Comparison of ENCODE assay signal across 8 cellular contexts in genomic region chr7:151245360-151246160, GRCh38. TPM values are rescaled to one million over a fixed set of nuclear protein-coding genes. Genes with fewer than 3 reads are reported as not detected.
DNase-seq lines count a peak whose midpoint lies in the region; TF ChIP-seq lines count a peak whose summit lies in the region.

No MANE protein-coding gene starts in this region.

- H3K4me1 ChIP-seq in effector memory CD4-positive, alpha-beta T cell (ENCODE audit: control insufficient read depth, insufficient read depth, low read length, poor library complexity, severe bottlenecking): peaks cover 41% of the 10 kb centered on the region
- peaks cover 34 to 63% of the 10 kb centered on the region in 2 donors for H3K4me1 ChIP-seq in thyroid gland

- no peaks in the 10 kb centered on the region for H3K36me3 ChIP-seq in effector memory CD4-positive, alpha-beta T cell (ENCODE audit: control insufficient read depth, insufficient read depth, low read length)
- H3K36me3 ChIP-seq in thyroid gland: no peaks in the 10 kb centered on the region

- H3K27ac ChIP-seq in effector memory CD4-positive, alpha-beta T cell (ENCODE audit: insufficient read depth, low read length, poor library complexity, severe bottlenecking): no peak overlapping the region
- H3K27ac ChIP-seq in thyroid gland: no peak overlapping the region

- no peaks in the 10 kb centered on the region for H3K9me3 ChIP-seq in effector memory CD4-positive, alpha-beta T cell (ENCODE audit: control insufficient read depth, low read length)
- no peaks in the 10 kb centered on the region for H3K9me3 ChIP-seq in thyroid gland

- no peak for TF ChIP-seq POLR2A in thyroid gland (IDR thresholded peaks at IDR 0.05)

- 9 to 32% methylated on average over 4 to 30 of the region's 60 CpGs for WGBS in thyroid gland, 2 donors

- H3K27me3 ChIP-seq in effector memory CD4-positive, alpha-beta T cell (replicated peaks; ENCODE audit: control insufficient read depth, insufficient read depth, low read length, poor library complexity, severe bottlenecking): peaks cover 25% of the 10 kb centered on the region
- H3K27me3 ChIP-seq in thyroid gland: no peaks in the 10 kb centered on the region

- DNase-seq in HuH-7.5 (ENCODE audit: low spot score): peak; percentile 83
- peak; percentile 63 for DNase-seq in activated CD4-positive, alpha-beta T cell treated with anti-CD3 and anti-CD28 coated beads, Interleukin-2, amount 50 U/mL, for 1 hour
- peak; percentile 46 to 58 (median 54) for DNase-seq in effector memory CD4-positive, alpha-beta T cell
- DNase-seq in myocyte (ENCODE audit: low read depth): peak; percentile 62
- peak; percentile 46 to 54 for DNase-seq in thyroid gland
- DNase-seq in hippocampal formation (lab: John Stamatoyannopoulos, UW): no peak
- DNase-seq in NCI-H2029 (lab: John Stamatoyannopoulos, UW): no peak

- intact Hi-C loops in thyroid gland (cut with DNase I): loop anchor here (2.0 kb wide), 1 partner anchor 57 kb away; no protein-coding TSS in a partner anchor

- TF ChIP-seq CTCF in GM12872 (IDR thresholded peaks at IDR 0.05; ENCODE audit: insufficient read depth, low read depth, low read length) (peak; percentile 58), thyroid gland (IDR thresholded peaks at IDR 0.05) (peak in 5 of 6 experiments; percentile 28 to 76 (median 44))

- H3K4me3 ChIP-seq in effector memory CD4-positive, alpha-beta T cell (ENCODE audit: insufficient read depth, low read depth, low read length, poor library complexity, severe bottlenecking): peak overlapping the region; percentile 28
- H3K4me3 ChIP-seq in thyroid gland (replicated peaks in 1 of 3): peak overlapping the region in 1 of 3 donors; percentile 34

RNA-seq across cellular contexts. Expression of gene SMARCD3, which starts 2.9 kb away (rescaled TPM):
- total RNA-seq in myocyte (251 and 274 TPM in 2 replicates), thyroid gland (10 to 100 TPM; 42.2 to 56.7 (median 47.2) TPM)
- 138 TPM for polyA plus RNA-seq in myocyte (2012)

RNA-seq across cellular contexts. Expression of gene CHPF2, which starts 13.3 kb away (rescaled TPM):
- 136 and 142 TPM in 2 replicates for total RNA-seq in myocyte
- 96.0 TPM for polyA plus RNA-seq in myocyte (2012)
- total RNA-seq in thyroid gland: 10 to 100 TPM; 33.9 to 82.4 (median 58.7) TPM

RNA-seq across cellular contexts. Expression of gene ABCF2, which starts 18.6 kb away (rescaled TPM):
- 102 and 105 TPM in 2 replicates for total RNA-seq in myocyte
- 56.1 TPM for polyA plus RNA-seq in myocyte (2012)
- total RNA-seq in thyroid gland: 10 to 100 TPM; 23.8 to 39.4 (median 34.1) TPM

RNA-seq across cellular contexts. Expression of gene H2BK1, which starts 35.3 kb away (rescaled TPM):
- total RNA-seq in myocyte: not detected in 2 replicates
- polyA plus RNA-seq in myocyte (2012): not detected
- not detected for total RNA-seq in thyroid gland

RNA-seq across cellular contexts. Expression of gene ASB10, which starts 58.5 kb away (rescaled TPM):
- total RNA-seq in myocyte (0.99 TPM in 1 of 2 replicates, not detected in the other), thyroid gland (not detected)
- polyA plus RNA-seq in myocyte (2012): not detected

Comparison
In these comparisons a context has a peak if more than half of its experiments do, and no peak if none do; other contexts are left out.
1. DNase-seq: peak in HuH-7.5 (single experiment), activated CD4-positive, alpha-beta T cell treated with anti-CD3 and anti-CD28 coated beads, Interleukin-2, amount 50 U/mL, for 1 hour (single experiment), effector memory CD4-positive, alpha-beta T cell (3 of 3), myocyte (single experiment) and thyroid gland (2 of 2); none in hippocampal formation (0 of 2) and NCI-H2029 (single experiment).